9 cellular contexts compared by ENCODE assay signal in the genomic region with DNA sequence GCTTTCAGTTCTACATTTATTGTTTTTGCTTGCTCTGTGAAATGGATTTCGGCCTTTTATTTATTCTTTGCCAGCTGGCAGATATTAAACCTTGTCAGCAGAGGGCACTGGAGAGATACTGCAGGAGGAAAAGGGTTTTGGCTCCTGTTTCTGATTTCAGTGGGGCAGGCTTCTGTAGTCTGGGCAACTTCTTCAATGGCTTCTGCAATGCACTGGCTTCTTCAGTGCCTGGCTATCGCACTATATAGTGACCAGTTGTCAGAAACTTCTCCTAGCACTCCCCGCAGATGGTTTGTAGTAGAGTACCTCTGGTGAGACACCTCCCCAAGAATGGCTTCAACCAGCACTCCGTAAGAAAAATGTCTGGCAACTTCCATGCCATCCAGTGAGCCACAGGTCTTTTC. TPM values are rescaled to one million over a fixed set of nuclear protein-coding genes. Genes with fewer than 3 reads are reported as not detected.
DNase-seq lines count a peak whose midpoint lies in the region; ATAC-seq lines count a peak whose summit lies in the region.
"Had no signal": no experiment of that assay in that cellular context is flagged by ENCODE, and none has a peak within 500 bp of the region (broad histone marks: within the 10 kb centered on the region; RNA-seq: fewer than 3 reads in every experiment).

No MANE protein-coding gene starts in this region.

- H3K4me3 Mint-ChIP-seq in CD4-positive, CD25-positive, alpha-beta regulatory T cell = peak overlapping the region; percentile 26 to 90 (median 60)
- H3K4me3 Mint-ChIP-seq in activated CD4-positive, alpha-beta T cell treated with anti-CD3 and anti-CD28 coated beads, Interleukin-2, amount 10 ng/mL, durations not matched to agents 24 days and 14 days = no peak overlapping the region
- no peak overlapping the region for H3K4me3 Mint-ChIP-seq in natural killer cell treated with Interleukin-12 subunit alpha and Interleukin-12 subunit beta and Interleukin-15 and Interleukin-18, amount 100 ng/mL, for 72 hours

- H3K27ac Mint-ChIP-seq in CD4-positive, CD25-positive, alpha-beta regulatory T cell = peak overlapping the region; percentile 54 to 89 (median 88)
- H3K27ac Mint-ChIP-seq in activated CD4-positive, alpha-beta T cell treated with anti-CD3 and anti-CD28 coated beads, Interleukin-2, amount 10 ng/mL, durations not matched to agents 24 days and 14 days = peak overlapping the region; percentile 50
- peak overlapping the region; percentile 63 to 82 for H3K27ac Mint-ChIP-seq in natural killer cell treated with Interleukin-12 subunit alpha and Interleukin-12 subunit beta and Interleukin-15 and Interleukin-18, amount 100 ng/mL, for 72 hours

- H3K4me3 ChIP-seq in CD4-positive, CD25-positive, alpha-beta regulatory T cell (ENCODE audit: low read depth, low read length) = no peak overlapping the region
- no peak overlapping the region for H3K4me3 ChIP-seq in HAP-1

- peaks cover 8% of the 10 kb centered on the region for H3K27me3 Mint-ChIP-seq in CD4-positive, CD25-positive, alpha-beta regulatory T cell
- peaks cover 3% of the 10 kb centered on the region for H3K27me3 Mint-ChIP-seq in activated CD4-positive, alpha-beta T cell treated with anti-CD3 and anti-CD28 coated beads, Interleukin-2, amount 10 ng/mL, durations not matched to agents 24 days and 14 days
- no peaks in the 10 kb centered on the region for H3K27me3 Mint-ChIP-seq in natural killer cell treated with Interleukin-12 subunit alpha and Interleukin-12 subunit beta and Interleukin-15 and Interleukin-18, amount 100 ng/mL, for 72 hours

- no peak overlapping the region for H3K27ac ChIP-seq in CD4-positive, CD25-positive, alpha-beta regulatory T cell (ENCODE audit: insufficient read depth, low read length, poor library complexity, severe bottlenecking)

- no peaks in the 10 kb centered on the region for H3K9me3 ChIP-seq in CD4-positive, CD25-positive, alpha-beta regulatory T cell (ENCODE audit: control insufficient read depth in 2 of 2, low read length in 2 of 2)
- H3K9me3 ChIP-seq in HAP-1 = no peaks in the 10 kb centered on the region

- in situ Hi-C loops in HAP-1 (cut with MboI; ENCODE audit: low sequenced_read_pairs) = no loop called here

- peaks cover 11% of the 10 kb centered on the region for H3K36me3 ChIP-seq in CD4-positive, CD25-positive, alpha-beta regulatory T cell (ENCODE audit: control insufficient read depth, insufficient read depth, low read length)
- peaks cover 6% of the 10 kb centered on the region for H3K36me3 ChIP-seq in HAP-1 (replicated peaks)

- H3K36me3 Mint-ChIP-seq in CD4-positive, CD25-positive, alpha-beta regulatory T cell = peaks cover 9% of the 10 kb centered on the region
- H3K36me3 Mint-ChIP-seq in activated CD4-positive, alpha-beta T cell treated with anti-CD3 and anti-CD28 coated beads, Interleukin-2, amount 10 ng/mL, durations not matched to agents 24 days and 14 days (ENCODE audit: low read depth) = peaks cover 38% of the 10 kb centered on the region
- H3K36me3 Mint-ChIP-seq in natural killer cell treated with Interleukin-12 subunit alpha and Interleukin-12 subunit beta and Interleukin-15 and Interleukin-18, amount 100 ng/mL, for 72 hours = peaks cover 12% of the 10 kb centered on the region

- intact Hi-C loops in activated CD4-positive, alpha-beta T cell treated with anti-CD3 and anti-CD28 coated beads, Interleukin-2, amount 10 ng/mL, durations not matched to agents 24 days and 14 days (cut with micrococcal nuclease) = loop anchor here (1.0 to 2.0 kb wide), 3 partner anchors 56 to 180 kb away; no protein-coding TSS in a partner anchor

- DNase-seq in CD4-positive, CD25-positive, alpha-beta regulatory T cell = peak; percentile 28 to 84 (median 74)
- DNase-seq in HAP-1 (ENCODE audit: low spot score in 2 of 2) = peak; percentile 61 to 62
- DNase-seq in NCI-H460 (ENCODE audit: extremely low read depth, low read depth) = peak; percentile 64
- DNase-seq in activated CD4-positive, alpha-beta T cell treated with anti-CD3 and anti-CD28 coated beads, Interleukin-2, amount 10 ng/mL, durations not matched to agents 24 days and 14 days = peak; percentile 88
- peak; percentile 75 for DNase-seq in epidermal melanocyte (ENCODE audit: insufficient read length, low spot score)
- DNase-seq in natural killer cell treated with Interleukin-12 subunit alpha and Interleukin-12 subunit beta and Interleukin-15 and Interleukin-18, amount 100 ng/mL, for 72 hours (ENCODE audit: low spot score) = no peak

- H3K9me3 Mint-ChIP-seq in CD4-positive, CD25-positive, alpha-beta regulatory T cell = no peaks in the 10 kb centered on the region
- H3K9me3 Mint-ChIP-seq in activated CD4-positive, alpha-beta T cell treated with anti-CD3 and anti-CD28 coated beads, Interleukin-2, amount 10 ng/mL, durations not matched to agents 24 days and 14 days = peaks cover 2% of the 10 kb centered on the region
- H3K9me3 Mint-ChIP-seq in natural killer cell treated with Interleukin-12 subunit alpha and Interleukin-12 subunit beta and Interleukin-15 and Interleukin-18, amount 100 ng/mL, for 72 hours = no peaks in the 10 kb centered on the region

- H3K4me1 ChIP-seq in CD4-positive, CD25-positive, alpha-beta regulatory T cell (ENCODE audit: control insufficient read depth, insufficient read depth, low read length, poor library complexity, severe bottlenecking) = peaks cover 40% of the 10 kb centered on the region
- H3K4me1 ChIP-seq in HAP-1 = peaks cover 11% of the 10 kb centered on the region

- H3K27me3 ChIP-seq in CD4-positive, CD25-positive, alpha-beta regulatory T cell (ENCODE audit: control insufficient read depth, insufficient read depth, low read length) = no peaks in the 10 kb centered on the region
- H3K27me3 ChIP-seq in HAP-1 (ENCODE audit: low read depth) = no peaks in the 10 kb centered on the region

- peaks cover 11 to 31% (median 22%) of the 10 kb centered on the region in 4 donors for H3K4me1 Mint-ChIP-seq in CD4-positive, CD25-positive, alpha-beta regulatory T cell
- H3K4me1 Mint-ChIP-seq in activated CD4-positive, alpha-beta T cell treated with anti-CD3 and anti-CD28 coated beads, Interleukin-2, amount 10 ng/mL, durations not matched to agents 24 days and 14 days = peaks cover 29% of the 10 kb centered on the region
- peaks cover 18 to 22% of the 10 kb centered on the region in 2 donors for H3K4me1 Mint-ChIP-seq in natural killer cell treated with Interleukin-12 subunit alpha and Interleukin-12 subunit beta and Interleukin-15 and Interleukin-18, amount 100 ng/mL, for 72 hours (ENCODE audit: low read depth in 2 of 2)

- no peak for ATAC-seq in CD4-positive, CD25-positive, alpha-beta regulatory T cell (ENCODE audit: low read depth in 2 of 2)
- ATAC-seq in natural killer cell treated with Interleukin-12 subunit alpha and Interleukin-12 subunit beta and Interleukin-15 and Interleukin-18, amount 100 ng/mL, for 72 hours = no peak
- no peak for ATAC-seq in HG02588 (IDR thresholded peaks at IDR 0.05; ENCODE audit: unreplicated experiment)
- no peak for ATAC-seq in GM21528 (IDR thresholded peaks at IDR 0.05; ENCODE audit: low FRiP score, unreplicated experiment)

RNA-seq across cellular contexts. Expression of a gene that starts 3.2 kb away (rescaled TPM):
- total RNA-seq in CD4-positive, CD25-positive, alpha-beta regulatory T cell = 36.8 TPM
- 10 to 100 TPM; 19.8 to 31.6 (median 26.7) TPM for polyA plus RNA-seq in CD4-positive, CD25-positive, alpha-beta regulatory T cell
- 17.8 and 21.0 TPM in 2 replicates for total RNA-seq in NCI-H460 (2014; rRNA removed; shearing (Covaris generic))
- polyA plus RNA-seq in NCI-H460 (2014; cell fraction: nucleus; rRNA removed) = 23.4 and 27.7 TPM in 2 replicates
- total RNA-seq in activated CD4-positive, alpha-beta T cell treated with anti-CD3 and anti-CD28 coated beads, Interleukin-2, amount 10 ng/mL, durations not matched to agents 24 days and 14 days = 37.2 and 38.7 TPM in 2 replicates
- 10 to 100 TPM; 41.6 to 57.9 TPM for total RNA-seq in natural killer cell treated with Interleukin-12 subunit alpha and Interleukin-12 subunit beta and Interleukin-15 and Interleukin-18, amount 100 ng/mL, for 72 hours

RNA-seq across cellular contexts. Expression of a gene that starts 22.2 kb away (rescaled TPM):
- 25.5 TPM for total RNA-seq in CD4-positive, CD25-positive, alpha-beta regulatory T cell
- polyA plus RNA-seq in CD4-positive, CD25-positive, alpha-beta regulatory T cell = 10 to 100 TPM; 48.6 to 58.3 (median 56.7) TPM
- total RNA-seq in NCI-H460 (2014; rRNA removed; shearing (Covaris generic)) = 93.7 and 94.5 TPM in 2 replicates
- 45.9 and 48.4 TPM in 2 replicates for polyA plus RNA-seq in NCI-H460 (2014; cell fraction: nucleus; rRNA removed)
- total RNA-seq in activated CD4-positive, alpha-beta T cell treated with anti-CD3 and anti-CD28 coated beads, Interleukin-2, amount 10 ng/mL, durations not matched to agents 24 days and 14 days = 73.9 and 77.7 TPM in 2 replicates
- 10 to 100 TPM; 40.8 to 63.2 TPM for total RNA-seq in natural killer cell treated with Interleukin-12 subunit alpha and Interleukin-12 subunit beta and Interleukin-15 and Interleukin-18, amount 100 ng/mL, for 72 hours

RNA-seq across cellular contexts. Expression of a gene that starts 22.6 kb away (rescaled TPM):
- total RNA-seq in CD4-positive, CD25-positive, alpha-beta regulatory T cell = 80.2 TPM
- 100 to 1,000 TPM in 1 of 4 donors, 10 to 100 TPM in 3; 81.8 to 100 (median 94.4) TPM for polyA plus RNA-seq in CD4-positive, CD25-positive, alpha-beta regulatory T cell
- total RNA-seq in NCI-H460 (2014; rRNA removed; shearing (Covaris generic)) = 33.3 and 34.9 TPM in 2 replicates
- 102 and 108 TPM in 2 replicates for polyA plus RNA-seq in NCI-H460 (2014; cell fraction: nucleus; rRNA removed)
- 72.4 and 73.6 TPM in 2 replicates for total RNA-seq in activated CD4-positive, alpha-beta T cell treated with anti-CD3 and anti-CD28 coated beads, Interleukin-2, amount 10 ng/mL, durations not matched to agents 24 days and 14 days
- total RNA-seq in natural killer cell treated with Interleukin-12 subunit alpha and Interleukin-12 subunit beta and Interleukin-15 and Interleukin-18, amount 100 ng/mL, for 72 hours = 100 to 1,000 TPM in 1 of 2 donors, 10 to 100 TPM in 1; 46.1 to 115 TPM

RNA-seq across cellular contexts. Expression of a gene that starts 47.1 kb away (rescaled TPM):
- not detected for total RNA-seq in CD4-positive, CD25-positive, alpha-beta regulatory T cell
- polyA plus RNA-seq in CD4-positive, CD25-positive, alpha-beta regulatory T cell = not detected
- total RNA-seq in NCI-H460 (2014; rRNA removed; shearing (Covaris generic)) = not detected in 2 replicates
- polyA plus RNA-seq in NCI-H460 (2014; cell fraction: nucleus; rRNA removed) = not detected in 2 replicates
- not detected in 2 replicates for total RNA-seq in activated CD4-positive, alpha-beta T cell treated with anti-CD3 and anti-CD28 coated beads, Interleukin-2, amount 10 ng/mL, durations not matched to agents 24 days and 14 days
- total RNA-seq in natural killer cell treated with Interleukin-12 subunit alpha and Interleukin-12 subunit beta and Interleukin-15 and Interleukin-18, amount 100 ng/mL, for 72 hours = not detected
- total RNA-seq: T-helper 2 cell treated with Interferon-gamma antibody and Interleukin-4, amounts not matched to agents 100 ng/mL and 5 ng/mL, for 36 hours had no signal

Comparison
In these comparisons a context has a peak if more than half of its experiments do, and no peak if none do; other contexts are left out.
1. H3K4me3 Mint-ChIP-seq: peak in CD4-positive, CD25-positive, alpha-beta regulatory T cell (4 of 4); none in activated CD4-positive, alpha-beta T cell treated with anti-CD3 and anti-CD28 coated beads, Interleukin-2, amount 10 ng/mL, durations not matched to agents 24 days and 14 days (single experiment) and natural killer cell treated with Interleukin-12 subunit alpha and Interleukin-12 subunit beta and Interleukin-15 and Interleukin-18, amount 100 ng/mL, for 72 hours (single experiment).
2. Peak in every context shown above with its lines, with median percentiles within 50 percentile points of each other: H3K27ac Mint-ChIP-seq.